12 cellular contexts compared by ENCODE assay signal in genomic region chr16:56950051-56950450, GRCh38. TPM values are rescaled to one million over a fixed set of nuclear protein-coding genes. Genes with fewer than 3 reads are reported as not detected.
DNase-seq lines count a peak whose midpoint lies in the region; ATAC-seq, FAIRE-seq and TF ChIP-seq lines count a peak whose summit lies in the region.
"Had no signal": no experiment of that assay in that cellular context is flagged by ENCODE, and none has a peak within 500 bp of the region (broad histone marks: within the 10 kb centered on the region; RNA-seq: fewer than 3 reads in every experiment).

No MANE protein-coding gene starts in this region.

- H3K36me3 Mint-ChIP-seq in natural killer cell treated with Interleukin-12 subunit alpha and Interleukin-12 subunit beta and Interleukin-15 and Interleukin-18, amount 100 ng/mL, for 72 hours = no peaks in the 10 kb centered on the region
- no peaks in the 10 kb centered on the region for H3K36me3 Mint-ChIP-seq in natural killer cell

- H3K79me2 ChIP-seq in OCI-LY3 (ENCODE audit: low read length) (no peaks in the 10 kb centered on the region), HepG2 (ENCODE audit: insufficient read depth, low read length) (no peaks in the 10 kb centered on the region)

- H3K4me3 Mint-ChIP-seq in natural killer cell treated with Interleukin-12 subunit alpha and Interleukin-12 subunit beta and Interleukin-15 and Interleukin-18, amount 100 ng/mL, for 72 hours = no peak overlapping the region
- H3K4me3 Mint-ChIP-seq in natural killer cell = no peak overlapping the region

- H3K4me3 ChIP-seq in OCI-LY3 (ENCODE audit: low read length) (no peak overlapping the region), HepG2 (replicated peaks in 1 of 3; ENCODE audit: insufficient read depth in 1 of 3, low read depth in 2 of 3, low read length in 3 of 3) (no peak overlapping the region), gastrocnemius medialis (no peak overlapping the region)
- H3K4me3 ChIP-seq: PC-9 had no signal

- no peak for TF ChIP-seq RAD21 in HepG2 (CRISPR knock-in tag; IDR thresholded peaks at IDR 0.05)

- H3K27me3 ChIP-seq in OCI-LY3 (ENCODE audit: low read depth, low read length) = no peaks in the 10 kb centered on the region
- H3K27me3 ChIP-seq in HepG2 (ENCODE audit: control insufficient read depth in 1 of 2, insufficient read depth in 2 of 2, low read length in 2 of 2) = no peaks in the 10 kb centered on the region
- no peaks in the 10 kb centered on the region for H3K27me3 ChIP-seq in gastrocnemius medialis

- CTCF ChIA-PET in HepG2 (lab: Yijun Ruan, JAX; ENCODE audit: low intra/inter-chr PET ratio, low total read pairs) = interaction anchor here (2.8 kb wide), 1 partner anchor 83 kb away, joined by 20 read pairs; no protein-coding TSS in a partner anchor

- POLR2A ChIA-PET in HepG2 (lab: Yijun Ruan, JAX) = interaction anchor here (1.0 to 1.3 kb wide), 2 partner anchors 18 to 135 kb away, joined by 3 read pairs; partner anchors contain the start of gene HERPUD1

- ATAC-seq in natural killer cell treated with Interleukin-12 subunit alpha and Interleukin-12 subunit beta and Interleukin-15 and Interleukin-18, amount 100 ng/mL, for 72 hours = no peak
- ATAC-seq in natural killer cell (no peak), HepG2 (peak; percentile 4), gastrocnemius medialis (no peak)

- H3K4me1 ChIP-seq in OCI-LY3 (ENCODE audit: low read length) (peaks cover 50% of the 10 kb centered on the region), HepG2 (ENCODE audit: insufficient read depth, low read length) (peaks cover 57% of the 10 kb centered on the region), gastrocnemius medialis (no peaks in the 10 kb centered on the region)

- peaks cover 16 to 18% of the 10 kb centered on the region in 2 donors for H3K4me1 Mint-ChIP-seq in natural killer cell treated with Interleukin-12 subunit alpha and Interleukin-12 subunit beta and Interleukin-15 and Interleukin-18, amount 100 ng/mL, for 72 hours (ENCODE audit: low read depth in 2 of 2)
- peaks cover 10 to 24% of the 10 kb centered on the region in 2 donors for H3K4me1 Mint-ChIP-seq in natural killer cell

- peak overlapping the region; percentile 29 to 38 for H3K27ac Mint-ChIP-seq in natural killer cell treated with Interleukin-12 subunit alpha and Interleukin-12 subunit beta and Interleukin-15 and Interleukin-18, amount 100 ng/mL, for 72 hours
- peak overlapping the region in 1 of 2 donors; percentile 40 for H3K27ac Mint-ChIP-seq in natural killer cell

- H3K27ac ChIP-seq in OCI-LY3 (ENCODE audit: low read length) = peak overlapping the region; percentile 72
- no peak overlapping the region for H3K27ac ChIP-seq in HepG2 (ENCODE audit: extremely low read length, insufficient read depth, low read length)
- no peak overlapping the region for H3K27ac ChIP-seq in gastrocnemius medialis
- H3K27ac ChIP-seq: PC-9 had no signal

- in situ Hi-C loops in HepG2 (cut with HindIII; ENCODE audit: extremely low pct_ligation_motif_present, low pct_unique_long_range_greater_than_20kb) (loop anchor here (5.0 kb wide), 1 partner anchor 83 kb away; the partner anchor contains the start of gene SLC12A3), gastrocnemius medialis (cut with MboI; ENCODE audit: low sequenced_read_pairs in 4 of 4) (loop anchor here in 3 of 4 donors (10.0 kb wide), 2 partner anchors 75 to 85 kb away; partner anchors contain the start of gene SLC12A3 (in 2 of the 3))

- H3K9ac ChIP-seq in OCI-LY3 (ENCODE audit: low read length) = peak overlapping the region; percentile 59; the same call in 1 of the 2 replicates
- no peak overlapping the region for H3K9ac ChIP-seq in HepG2 (ENCODE audit: insufficient read depth, low read depth, low read length)

- H3K4me2 ChIP-seq in OCI-LY3 (ENCODE audit: low read length) (peak overlapping the region; percentile 68), HepG2 (ENCODE audit: low read depth, low read length) (peak overlapping the region; percentile 36; the same call in 1 of the 2 replicates)
- H3K4me2 ChIP-seq: PC-9 had no signal

- no TSS peak for BruUV-seq in HepG2 (replicated peaks; lab: Mats Ljungman, UMichigan)

- H2AFZ ChIP-seq in OCI-LY3 (ENCODE audit: low read depth, low read length) = no peak overlapping the region
- H2AFZ ChIP-seq in HepG2 (ENCODE audit: low read length) = no peak overlapping the region
- H2AFZ ChIP-seq: PC-9 had no signal

- H3K36me3 ChIP-seq in OCI-LY3 (replicated peaks; ENCODE audit: low read depth, low read length) = peaks cover 21% of the 10 kb centered on the region
- peaks cover under 1 to 4% of the 10 kb centered on the region in 2 experiments; a peak in 2 of 5 replicates for H3K36me3 ChIP-seq in HepG2 (replicated peaks in 1 of 2; ENCODE audit: control insufficient read depth in 1 of 2, insufficient read depth in 2 of 2, low read length in 2 of 2)
- H3K36me3 ChIP-seq in gastrocnemius medialis = peaks cover 0 to 14% of the 10 kb centered on the region in 2 donors

- H4K20me1 ChIP-seq in OCI-LY3 (ENCODE audit: insufficient read depth, low read length) (no peaks in the 10 kb centered on the region), HepG2 (ENCODE audit: insufficient read depth, low read length) (peaks cover 4% of the 10 kb centered on the region; the same call in 1 of the 2 replicates)

- DNase-seq in natural killer cell treated with Interleukin-12 subunit alpha and Interleukin-12 subunit beta and Interleukin-15 and Interleukin-18, amount 100 ng/mL, for 72 hours (ENCODE audit: low spot score) = no peak
- no peak for DNase-seq in natural killer cell
- DNase-seq in HepG2 (ENCODE audit: low spot score) = no peak
- no peak for DNase-seq in gastrocnemius medialis
- DNase-seq in HTR-8/SVneo (ENCODE audit: insufficient read length, low spot score) = no peak
- DNase-seq in dermis blood vessel endothelial cell = no peak
- DNase-seq: Calu3, NCI-H69, PC-9 had no signal

- TF ChIP-seq POLR2A in HepG2 (IDR thresholded peaks at IDR 0.05; ENCODE audit: insufficient read depth in 1 of 2, low read depth in 2 of 2, low read length in 2 of 2) (no peak), gastrocnemius medialis (IDR thresholded peaks at IDR 0.05) (no peak)

- H3K27me3 Mint-ChIP-seq in natural killer cell treated with Interleukin-12 subunit alpha and Interleukin-12 subunit beta and Interleukin-15 and Interleukin-18, amount 100 ng/mL, for 72 hours = no peaks in the 10 kb centered on the region
- H3K27me3 Mint-ChIP-seq in natural killer cell (ENCODE audit: low read depth in 2 of 2) = no peaks in the 10 kb centered on the region

- TF ChIP-seq EP300 in HepG2 (IDR thresholded peaks at IDR 0.05; ENCODE audit: low read depth in 2 of 2, low read length in 2 of 2) (no peak), HepG2 (CRISPR knock-in tag; IDR thresholded peaks at IDR 0.05; ENCODE audit: borderline replicate concordance) (no peak)

- FAIRE-seq in HepG2 (lab: Jason Lieb, UNC) (no peak), HTR-8/SVneo (lab: Jason Lieb, UNC) (no peak)
- FAIRE-seq: H54 had no signal

- H3K9me3 ChIP-seq in OCI-LY3 (ENCODE audit: insufficient read depth, low read length) (no peaks in the 10 kb centered on the region), HepG2 (ENCODE audit: low read length) (no peaks in the 10 kb centered on the region), gastrocnemius medialis (no peaks in the 10 kb centered on the region)

- 59% methylated on average over 4 of the region's 4 CpGs for WGBS in HepG2 (ENCODE audit: low lambda C conversion rate)

- intact Hi-C loops in natural killer cell (cut with micrococcal nuclease) (no loop called here), HepG2 (cut with micrococcal nuclease; ENCODE audit: unreplicated experiment) (no loop called here), gastrocnemius medialis (cut with DNase I; ENCODE audit: low total_unique reads) (no loop called here)

- no peaks in the 10 kb centered on the region for H3K9me3 Mint-ChIP-seq in natural killer cell treated with Interleukin-12 subunit alpha and Interleukin-12 subunit beta and Interleukin-15 and Interleukin-18, amount 100 ng/mL, for 72 hours
- H3K9me3 Mint-ChIP-seq in natural killer cell = no peaks in the 10 kb centered on the region

- no peak for TF ChIP-seq CTCF in natural killer cell (IDR thresholded peaks at IDR 0.05)
- no peak for TF ChIP-seq CTCF in OCI-LY3 (IDR thresholded peaks at IDR 0.05; ENCODE audit: low read depth, low read length)
- no peak for TF ChIP-seq CTCF in HepG2 (CRISPR knock-in tag; IDR thresholded peaks at IDR 0.05)
- no peak for TF ChIP-seq CTCF in gastrocnemius medialis (IDR thresholded peaks at IDR 0.05 in 4 of 5, conservative IDR thresholded peaks at IDR 0.05 in 1 of 5)

RNA-seq across cellular contexts. Expression of gene CETP, which starts 11.7 kb away (rescaled TPM):
- total RNA-seq in natural killer cell treated with Interleukin-12 subunit alpha and Interleukin-12 subunit beta and Interleukin-15 and Interleukin-18, amount 100 ng/mL, for 72 hours = not detected
- total RNA-seq in natural killer cell (under 1 TPM in 1 of 3 donors, not detected in 2; 0.14 TPM), HepG2 (2016; rRNA removed; fragmentation: Illumina TruSeq; extraction: Trizol) (0.31 TPM in 1 of 2 replicates, not detected in the other), gastrocnemius medialis (not detected), dermis blood vessel endothelial cell (10.9 and 11.4 TPM in 2 replicates)
- not detected in 2 replicates for total RNA-seq in HepG2 (2016; cell fraction: cytosol; rRNA removed; fragmentation: Illumina TruSeq; extraction: Trizol; ENCODE audit: low read depth)
- 0.17 TPM in 1 of 2 replicates, not detected in the other for total RNA-seq in HepG2 (2016; cell fraction: insoluble cytoplasmic fraction; rRNA removed; fragmentation: Illumina TruSeq; extraction: Trizol)
- total RNA-seq in HepG2 (2016; cell fraction: membrane; rRNA removed; fragmentation: Illumina TruSeq; extraction: Trizol) = 0.14 and 0.25 TPM in 2 replicates
- total RNA-seq in HepG2 (2016; cell fraction: nucleus; rRNA removed; fragmentation: Illumina TruSeq; extraction: Trizol) = 0.28 TPM in 2 replicates
- polyA plus RNA-seq in HepG2 (2011; rRNA removed) = 9.8 and 15.7 TPM in 2 replicates
- polyA plus RNA-seq in HepG2 (2011; cell fraction: cytosol; rRNA removed) = 7.5 and 11.8 TPM in 2 replicates
- 8.6 and 9.0 TPM in 2 replicates for polyA plus RNA-seq in HepG2 (2011; cell fraction: nucleus; rRNA removed)
- 1.5 and 3.1 TPM in 2 replicates for polyA plus RNA-seq in HepG2 (2012)
- polyA plus RNA-seq in HepG2 (2016; cell fraction: cytosol; fragmentation: Illumina TruSeq; extraction: Trizol; ENCODE audit: low read depth) = 0.25 and 0.33 TPM in 2 replicates
- 0.32 and 0.36 TPM in 2 replicates for polyA plus RNA-seq in HepG2 (2016; cell fraction: insoluble cytoplasmic fraction; fragmentation: Illumina TruSeq; extraction: Trizol; ENCODE audit: low read depth)
- polyA plus RNA-seq in HepG2 (2016; cell fraction: membrane; fragmentation: Illumina TruSeq; extraction: Trizol; ENCODE audit: low read depth) = 0.11 and 0.17 TPM in 2 replicates
- polyA plus RNA-seq in HepG2 (2016; cell fraction: nucleus; fragmentation: Illumina TruSeq; extraction: Trizol; ENCODE audit: insufficient read depth, low read depth) = 0.56 and 0.62 TPM in 2 replicates
- polyA minus RNA-seq in HepG2 (2011; rRNA and poly(A)+ RNA removed; ENCODE audit: low replicate concordance) = 0.07 and 7.1 TPM in 2 replicates
- polyA minus RNA-seq in HepG2 (2011; cell fraction: cytosol; rRNA and poly(A)+ RNA removed) = 2.1 and 4.2 TPM in 2 replicates
- 1.5 and 2.5 TPM in 2 replicates for polyA minus RNA-seq in HepG2 (2011; cell fraction: nucleus; rRNA and poly(A)+ RNA removed)
- total RNA-seq: Calu3, PC-9, SK-MEL-5 had no signal

RNA-seq across cellular contexts. Expression of gene HERPUD1, which starts 18.1 kb away (rescaled TPM):
- total RNA-seq in natural killer cell treated with Interleukin-12 subunit alpha and Interleukin-12 subunit beta and Interleukin-15 and Interleukin-18, amount 100 ng/mL, for 72 hours = 100 to 1,000 TPM; 127 to 141 TPM
- total RNA-seq in natural killer cell (100 to 1,000 TPM; 181 to 266 (median 243) TPM), HepG2 (2016; rRNA removed; fragmentation: Illumina TruSeq; extraction: Trizol) (65.3 and 96.2 TPM in 2 replicates), gastrocnemius medialis (100 to 1,000 TPM; 110 to 281 (median 125) TPM), dermis blood vessel endothelial cell (88.0 and 132 TPM in 2 replicates)
- 30.1 and 30.9 TPM in 2 replicates for total RNA-seq in HepG2 (2016; cell fraction: cytosol; rRNA removed; fragmentation: Illumina TruSeq; extraction: Trizol; ENCODE audit: low read depth)
- total RNA-seq in HepG2 (2016; cell fraction: insoluble cytoplasmic fraction; rRNA removed; fragmentation: Illumina TruSeq; extraction: Trizol) = 63.9 and 93.3 TPM in 2 replicates
- 64.8 and 86.4 TPM in 2 replicates for total RNA-seq in HepG2 (2016; cell fraction: membrane; rRNA removed; fragmentation: Illumina TruSeq; extraction: Trizol)
- 133 and 155 TPM in 2 replicates for total RNA-seq in HepG2 (2016; cell fraction: nucleus; rRNA removed; fragmentation: Illumina TruSeq; extraction: Trizol)
- 311 and 323 TPM in 2 replicates for polyA plus RNA-seq in HepG2 (2011; rRNA removed)
- polyA plus RNA-seq in HepG2 (2011; cell fraction: cytosol; rRNA removed) = 179 and 230 TPM in 2 replicates
- polyA plus RNA-seq in HepG2 (2011; cell fraction: nucleus; rRNA removed) = 192 and 208 TPM in 2 replicates
- polyA plus RNA-seq in HepG2 (2012) = 165 and 190 TPM in 2 replicates
- 33.0 and 44.6 TPM in 2 replicates for polyA plus RNA-seq in HepG2 (2016; cell fraction: cytosol; fragmentation: Illumina TruSeq; extraction: Trizol; ENCODE audit: low read depth)
- 80.1 and 93.2 TPM in 2 replicates for polyA plus RNA-seq in HepG2 (2016; cell fraction: insoluble cytoplasmic fraction; fragmentation: Illumina TruSeq; extraction: Trizol; ENCODE audit: low read depth)
- 58.1 and 78.2 TPM in 2 replicates for polyA plus RNA-seq in HepG2 (2016; cell fraction: membrane; fragmentation: Illumina TruSeq; extraction: Trizol; ENCODE audit: low read depth)
- polyA plus RNA-seq in HepG2 (2016; cell fraction: nucleus; fragmentation: Illumina TruSeq; extraction: Trizol; ENCODE audit: insufficient read depth, low read depth) = 216 and 231 TPM in 2 replicates
- polyA minus RNA-seq in HepG2 (2011; rRNA and poly(A)+ RNA removed; ENCODE audit: low replicate concordance) = 206 and 472 TPM in 2 replicates
- polyA minus RNA-seq in HepG2 (2011; cell fraction: cytosol; rRNA and poly(A)+ RNA removed) = 126 and 139 TPM in 2 replicates
- polyA minus RNA-seq in HepG2 (2011; cell fraction: nucleus; rRNA and poly(A)+ RNA removed) = 287 and 365 TPM in 2 replicates

RNA-seq across cellular contexts. Expression of gene NLRC5, which starts 39.3 kb away (rescaled TPM):
- 100 to 1,000 TPM; 190 to 316 TPM for total RNA-seq in natural killer cell treated with Interleukin-12 subunit alpha and Interleukin-12 subunit beta and Interleukin-15 and Interleukin-18, amount 100 ng/mL, for 72 hours
- total RNA-seq in natural killer cell (100 to 1,000 TPM; 320 to 563 (median 535) TPM), HepG2 (2016; rRNA removed; fragmentation: Illumina TruSeq; extraction: Trizol) (3.1 and 6.3 TPM in 2 replicates), gastrocnemius medialis (1 to 10 TPM; 2.5 to 9.4 (median 5.1) TPM), dermis blood vessel endothelial cell (25.5 and 34.5 TPM in 2 replicates)
- total RNA-seq in HepG2 (2016; cell fraction: cytosol; rRNA removed; fragmentation: Illumina TruSeq; extraction: Trizol; ENCODE audit: low read depth) = 1.8 and 4.8 TPM in 2 replicates
- 3.7 and 4.8 TPM in 2 replicates for total RNA-seq in HepG2 (2016; cell fraction: insoluble cytoplasmic fraction; rRNA removed; fragmentation: Illumina TruSeq; extraction: Trizol)
- 2.8 and 2.9 TPM in 2 replicates for total RNA-seq in HepG2 (2016; cell fraction: membrane; rRNA removed; fragmentation: Illumina TruSeq; extraction: Trizol)
- 12.6 and 13.0 TPM in 2 replicates for total RNA-seq in HepG2 (2016; cell fraction: nucleus; rRNA removed; fragmentation: Illumina TruSeq; extraction: Trizol)
- polyA plus RNA-seq in HepG2 (2011; rRNA removed) = 12.7 and 15.7 TPM in 2 replicates
- 4.5 and 4.8 TPM in 2 replicates for polyA plus RNA-seq in HepG2 (2011; cell fraction: cytosol; rRNA removed)
- polyA plus RNA-seq in HepG2 (2011; cell fraction: nucleus; rRNA removed) = 114 and 130 TPM in 2 replicates
- 3.8 and 11.3 TPM in 2 replicates for polyA plus RNA-seq in HepG2 (2012)
- polyA plus RNA-seq in HepG2 (2016; cell fraction: cytosol; fragmentation: Illumina TruSeq; extraction: Trizol; ENCODE audit: low read depth) = 0.85 and 0.96 TPM in 2 replicates
- 3.1 and 3.4 TPM in 2 replicates for polyA plus RNA-seq in HepG2 (2016; cell fraction: insoluble cytoplasmic fraction; fragmentation: Illumina TruSeq; extraction: Trizol; ENCODE audit: low read depth)
- polyA plus RNA-seq in HepG2 (2016; cell fraction: membrane; fragmentation: Illumina TruSeq; extraction: Trizol; ENCODE audit: low read depth) = 2.0 and 2.8 TPM in 2 replicates
- polyA plus RNA-seq in HepG2 (2016; cell fraction: nucleus; fragmentation: Illumina TruSeq; extraction: Trizol; ENCODE audit: insufficient read depth, low read depth) = 16.8 and 24.4 TPM in 2 replicates
- 21.4 and 102 TPM in 2 replicates for polyA minus RNA-seq in HepG2 (2011; rRNA and poly(A)+ RNA removed; ENCODE audit: low replicate concordance)
- 4.4 and 4.9 TPM in 2 replicates for polyA minus RNA-seq in HepG2 (2011; cell fraction: cytosol; rRNA and poly(A)+ RNA removed)
- 33.9 and 46.2 TPM in 2 replicates for polyA minus RNA-seq in HepG2 (2011; cell fraction: nucleus; rRNA and poly(A)+ RNA removed)
